Comparison of ENCODE assay signal across 1 cellular context in genomic region chr4:158282252-158282651, GRCh38.
A peak's percentile ranks its signal among the peaks of the same experiment; 100 is the strongest.
TF ChIP-seq lines count a peak whose summit lies in the region.

No MANE protein-coding gene starts in this region.

TF ChIP-seq in K562, 482 proteins besides CTCF, POLR2A, EP300 and RAD21 (continued from another document and continues in another):
- TF ChIP-seq ETS1 (conservative IDR thresholded peaks at IDR 0.05; ENCODE audit: control insufficient read depth, low read depth, low read length) (no peak), NCOR1 (IDR thresholded peaks at IDR 0.05) (no peak), HOXB6 (CRISPR knock-in tag; IDR thresholded peaks at IDR 0.05; ENCODE audit: borderline replicate concordance) (no peak), NCOA1 (IDR thresholded peaks at IDR 0.05; ENCODE audit: low read depth) (no peak), ELF2 (CRISPR knock-in tag; IDR thresholded peaks at IDR 0.05) (no peak), JUN (IDR thresholded peaks at IDR 0.05; ENCODE audit: borderline replicate concordance, low read depth, low read length) (no peak), JUN (CRISPR knock-in tag; IDR thresholded peaks at IDR 0.05; ENCODE audit: borderline replicate concordance) (no peak), NONO (IDR thresholded peaks at IDR 0.05; ENCODE audit: low read depth in 2 of 2, low read length in 1 of 2) (no peak), SMC3 (conservative IDR thresholded peaks at IDR 0.05; ENCODE audit: insufficient read depth, low read depth, low read length) (no peak), HSF4 (CRISPR knock-in tag; IDR thresholded peaks at IDR 0.05; ENCODE audit: borderline replicate concordance) (peak; percentile 82; the same call in 1 of the 2 replicates), ZC3H11A (IDR thresholded peaks at IDR 0.05; ENCODE audit: low read depth, low read length) (no peak), ILK (tag; IDR thresholded peaks at IDR 0.05; ENCODE audit: borderline replicate concordance, low read depth) (no peak), RUNX1 (IDR thresholded peaks at IDR 0.05; ENCODE audit: low read depth) (no peak), BDP1 (IDR thresholded peaks at IDR 0.05; ENCODE audit: insufficient read depth, insufficient read length) (no peak), TFE3 (CRISPR knock-in tag; IDR thresholded peaks at IDR 0.05) (no peak), SIN3B (IDR thresholded peaks at IDR 0.05; ENCODE audit: low read depth) (no peak), CTBP1 (IDR thresholded peaks at IDR 0.05; ENCODE audit: borderline replicate concordance) (no peak), CEBPB (tag; IDR thresholded peaks at IDR 0.05) (peak; percentile 52; the same call in 1 of the 2 replicates), ILF3 (IDR thresholded peaks at IDR 0.05; ENCODE audit: borderline replicate concordance) (no peak), RERE (CRISPR knock-in tag; IDR thresholded peaks at IDR 0.05; ENCODE audit: borderline replicate concordance) (no peak), SRSF7 (optimal IDR thresholded peaks at IDR 0.05; ENCODE audit: low read depth, low read length) (no peak), MYNN (IDR thresholded peaks at IDR 0.05) (no peak), MYNN (CRISPR knock-in tag; IDR thresholded peaks at IDR 0.05) (no peak), FOXA1 (IDR thresholded peaks at IDR 0.05; ENCODE audit: borderline replicate concordance) (no peak), ZNF232 (CRISPR knock-in tag; IDR thresholded peaks at IDR 0.05) (no peak), KLF13 (tag; IDR thresholded peaks at IDR 0.05; ENCODE audit: borderline replicate concordance, low read depth) (no peak), NFRKB (IDR thresholded peaks at IDR 0.05; ENCODE audit: low read depth) (peak; percentile 65; the same call in 1 of the 2 replicates)
- TF ChIP-seq, protein P1, sequence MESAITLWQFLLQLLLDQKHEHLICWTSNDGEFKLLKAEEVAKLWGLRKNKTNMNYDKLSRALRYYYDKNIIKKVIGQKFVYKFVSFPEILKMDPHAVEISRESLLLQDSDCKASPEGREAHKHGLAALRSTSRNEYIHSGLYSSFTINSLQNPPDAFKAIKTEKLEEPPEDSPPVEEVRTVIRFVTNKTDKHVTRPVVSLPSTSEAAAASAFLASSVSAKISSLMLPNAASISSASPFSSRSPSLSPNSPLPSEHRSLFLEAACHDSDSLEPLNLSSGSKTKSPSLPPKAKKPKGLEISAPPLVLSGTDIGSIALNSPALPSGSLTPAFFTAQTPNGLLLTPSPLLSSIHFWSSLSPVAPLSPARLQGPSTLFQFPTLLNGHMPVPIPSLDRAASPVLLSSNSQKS (CRISPR knock-in tag; IDR thresholded peaks at IDR 0.05): no peak
- TF ChIP-seq, protein P2, sequence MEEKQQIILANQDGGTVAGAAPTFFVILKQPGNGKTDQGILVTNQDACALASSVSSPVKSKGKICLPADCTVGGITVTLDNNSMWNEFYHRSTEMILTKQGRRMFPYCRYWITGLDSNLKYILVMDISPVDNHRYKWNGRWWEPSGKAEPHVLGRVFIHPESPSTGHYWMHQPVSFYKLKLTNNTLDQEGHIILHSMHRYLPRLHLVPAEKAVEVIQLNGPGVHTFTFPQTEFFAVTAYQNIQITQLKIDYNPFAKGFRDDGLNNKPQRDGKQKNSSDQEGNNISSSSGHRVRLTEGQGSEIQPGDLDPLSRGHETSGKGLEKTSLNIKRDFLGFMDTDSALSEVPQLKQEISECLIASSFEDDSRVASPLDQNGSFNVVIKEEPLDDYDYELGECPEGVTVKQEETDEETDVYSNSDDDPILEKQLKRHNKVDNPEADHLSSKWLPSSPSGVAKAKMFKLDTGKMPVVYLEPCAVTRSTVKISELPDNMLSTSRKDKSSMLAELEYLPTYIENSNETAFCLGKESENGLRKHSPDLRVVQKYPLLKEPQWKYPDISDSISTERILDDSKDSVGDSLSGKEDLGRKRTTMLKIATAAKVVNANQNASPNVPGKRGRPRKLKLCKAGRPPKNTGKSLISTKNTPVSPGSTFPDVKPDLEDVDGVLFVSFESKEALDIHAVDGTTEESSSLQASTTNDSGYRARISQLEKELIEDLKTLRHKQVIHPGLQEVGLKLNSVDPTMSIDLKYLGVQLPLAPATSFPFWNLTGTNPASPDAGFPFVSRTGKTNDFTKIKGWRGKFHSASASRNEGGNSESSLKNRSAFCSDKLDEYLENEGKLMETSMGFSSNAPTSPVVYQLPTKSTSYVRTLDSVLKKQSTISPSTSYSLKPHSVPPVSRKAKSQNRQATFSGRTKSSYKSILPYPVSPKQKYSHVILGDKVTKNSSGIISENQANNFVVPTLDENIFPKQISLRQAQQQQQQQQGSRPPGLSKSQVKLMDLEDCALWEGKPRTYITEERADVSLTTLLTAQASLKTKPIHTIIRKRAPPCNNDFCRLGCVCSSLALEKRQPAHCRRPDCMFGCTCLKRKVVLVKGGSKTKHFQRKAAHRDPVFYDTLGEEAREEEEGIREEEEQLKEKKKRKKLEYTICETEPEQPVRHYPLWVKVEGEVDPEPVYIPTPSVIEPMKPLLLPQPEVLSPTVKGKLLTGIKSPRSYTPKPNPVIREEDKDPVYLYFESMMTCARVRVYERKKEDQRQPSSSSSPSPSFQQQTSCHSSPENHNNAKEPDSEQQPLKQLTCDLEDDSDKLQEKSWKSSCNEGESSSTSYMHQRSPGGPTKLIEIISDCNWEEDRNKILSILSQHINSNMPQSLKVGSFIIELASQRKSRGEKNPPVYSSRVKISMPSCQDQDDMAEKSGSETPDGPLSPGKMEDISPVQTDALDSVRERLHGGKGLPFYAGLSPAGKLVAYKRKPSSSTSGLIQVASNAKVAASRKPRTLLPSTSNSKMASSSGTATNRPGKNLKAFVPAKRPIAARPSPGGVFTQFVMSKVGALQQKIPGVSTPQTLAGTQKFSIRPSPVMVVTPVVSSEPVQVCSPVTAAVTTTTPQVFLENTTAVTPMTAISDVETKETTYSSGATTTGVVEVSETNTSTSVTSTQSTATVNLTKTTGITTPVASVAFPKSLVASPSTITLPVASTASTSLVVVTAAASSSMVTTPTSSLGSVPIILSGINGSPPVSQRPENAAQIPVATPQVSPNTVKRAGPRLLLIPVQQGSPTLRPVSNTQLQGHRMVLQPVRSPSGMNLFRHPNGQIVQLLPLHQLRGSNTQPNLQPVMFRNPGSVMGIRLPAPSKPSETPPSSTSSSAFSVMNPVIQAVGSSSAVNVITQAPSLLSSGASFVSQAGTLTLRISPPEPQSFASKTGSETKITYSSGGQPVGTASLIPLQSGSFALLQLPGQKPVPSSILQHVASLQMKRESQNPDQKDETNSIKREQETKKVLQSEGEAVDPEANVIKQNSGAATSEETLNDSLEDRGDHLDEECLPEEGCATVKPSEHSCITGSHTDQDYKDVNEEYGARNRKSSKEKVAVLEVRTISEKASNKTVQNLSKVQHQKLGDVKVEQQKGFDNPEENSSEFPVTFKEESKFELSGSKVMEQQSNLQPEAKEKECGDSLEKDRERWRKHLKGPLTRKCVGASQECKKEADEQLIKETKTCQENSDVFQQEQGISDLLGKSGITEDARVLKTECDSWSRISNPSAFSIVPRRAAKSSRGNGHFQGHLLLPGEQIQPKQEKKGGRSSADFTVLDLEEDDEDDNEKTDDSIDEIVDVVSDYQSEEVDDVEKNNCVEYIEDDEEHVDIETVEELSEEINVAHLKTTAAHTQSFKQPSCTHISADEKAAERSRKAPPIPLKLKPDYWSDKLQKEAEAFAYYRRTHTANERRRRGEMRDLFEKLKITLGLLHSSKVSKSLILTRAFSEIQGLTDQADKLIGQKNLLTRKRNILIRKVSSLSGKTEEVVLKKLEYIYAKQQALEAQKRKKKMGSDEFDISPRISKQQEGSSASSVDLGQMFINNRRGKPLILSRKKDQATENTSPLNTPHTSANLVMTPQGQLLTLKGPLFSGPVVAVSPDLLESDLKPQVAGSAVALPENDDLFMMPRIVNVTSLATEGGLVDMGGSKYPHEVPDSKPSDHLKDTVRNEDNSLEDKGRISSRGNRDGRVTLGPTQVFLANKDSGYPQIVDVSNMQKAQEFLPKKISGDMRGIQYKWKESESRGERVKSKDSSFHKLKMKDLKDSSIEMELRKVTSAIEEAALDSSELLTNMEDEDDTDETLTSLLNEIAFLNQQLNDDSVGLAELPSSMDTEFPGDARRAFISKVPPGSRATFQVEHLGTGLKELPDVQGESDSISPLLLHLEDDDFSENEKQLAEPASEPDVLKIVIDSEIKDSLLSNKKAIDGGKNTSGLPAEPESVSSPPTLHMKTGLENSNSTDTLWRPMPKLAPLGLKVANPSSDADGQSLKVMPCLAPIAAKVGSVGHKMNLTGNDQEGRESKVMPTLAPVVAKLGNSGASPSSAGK (IDR thresholded peaks at IDR 0.05): peak; percentile 70
- TF ChIP-seq, protein P3, sequence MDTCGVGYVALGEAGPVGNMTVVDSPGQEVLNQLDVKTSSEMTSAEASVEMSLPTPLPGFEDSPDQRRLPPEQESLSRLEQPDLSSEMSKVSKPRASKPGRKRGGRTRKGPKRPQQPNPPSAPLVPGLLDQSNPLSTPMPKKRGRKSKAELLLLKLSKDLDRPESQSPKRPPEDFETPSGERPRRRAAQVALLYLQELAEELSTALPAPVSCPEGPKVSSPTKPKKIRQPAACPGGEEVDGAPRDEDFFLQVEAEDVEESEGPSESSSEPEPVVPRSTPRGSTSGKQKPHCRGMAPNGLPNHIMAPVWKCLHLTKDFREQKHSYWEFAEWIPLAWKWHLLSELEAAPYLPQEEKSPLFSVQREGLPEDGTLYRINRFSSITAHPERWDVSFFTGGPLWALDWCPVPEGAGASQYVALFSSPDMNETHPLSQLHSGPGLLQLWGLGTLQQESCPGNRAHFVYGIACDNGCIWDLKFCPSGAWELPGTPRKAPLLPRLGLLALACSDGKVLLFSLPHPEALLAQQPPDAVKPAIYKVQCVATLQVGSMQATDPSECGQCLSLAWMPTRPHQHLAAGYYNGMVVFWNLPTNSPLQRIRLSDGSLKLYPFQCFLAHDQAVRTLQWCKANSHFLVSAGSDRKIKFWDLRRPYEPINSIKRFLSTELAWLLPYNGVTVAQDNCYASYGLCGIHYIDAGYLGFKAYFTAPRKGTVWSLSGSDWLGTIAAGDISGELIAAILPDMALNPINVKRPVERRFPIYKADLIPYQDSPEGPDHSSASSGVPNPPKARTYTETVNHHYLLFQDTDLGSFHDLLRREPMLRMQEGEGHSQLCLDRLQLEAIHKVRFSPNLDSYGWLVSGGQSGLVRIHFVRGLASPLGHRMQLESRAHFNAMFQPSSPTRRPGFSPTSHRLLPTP (IDR thresholded peaks at IDR 0.05; ENCODE audit: borderline replicate concordance, extremely low read depth, insufficient read length): no peak
- TF ChIP-seq, protein P4, sequence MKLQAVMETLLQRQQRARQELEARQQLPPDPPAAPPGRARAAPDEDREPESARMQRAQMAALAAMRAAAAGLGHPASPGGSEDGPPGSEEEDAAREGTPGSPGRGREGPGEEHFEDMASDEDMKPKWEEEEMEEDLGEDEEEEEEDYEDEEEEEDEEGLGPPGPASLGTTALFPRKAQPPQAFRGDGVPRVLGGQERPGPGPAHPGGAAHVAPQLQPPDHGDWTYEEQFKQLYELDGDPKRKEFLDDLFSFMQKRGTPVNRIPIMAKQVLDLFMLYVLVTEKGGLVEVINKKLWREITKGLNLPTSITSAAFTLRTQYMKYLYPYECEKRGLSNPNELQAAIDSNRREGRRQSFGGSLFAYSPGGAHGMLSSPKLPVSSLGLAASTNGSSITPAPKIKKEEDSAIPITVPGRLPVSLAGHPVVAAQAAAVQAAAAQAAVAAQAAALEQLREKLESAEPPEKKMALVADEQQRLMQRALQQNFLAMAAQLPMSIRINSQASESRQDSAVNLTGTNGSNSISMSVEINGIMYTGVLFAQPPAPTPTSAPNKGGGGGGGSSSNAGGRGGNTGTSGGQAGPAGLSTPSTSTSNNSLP (IDR thresholded peaks at IDR 0.05; ENCODE audit: borderline replicate concordance, low read depth, low read length): no peak
